ENCODE assay signal across 12 cellular contexts in genomic region chr16:19132898-19133297, GRCh38. TPM values are rescaled to one million over a fixed set of nuclear protein-coding genes. Genes with fewer than 3 reads are reported as not detected.
DNase-seq lines count a peak whose midpoint lies in the region; ATAC-seq and TF ChIP-seq lines count a peak whose summit lies in the region.
"Had no signal": no experiment of that assay in that cellular context is flagged by ENCODE, and none has a peak within 500 bp of the region (broad histone marks: within the 10 kb centered on the region; RNA-seq: fewer than 3 reads in every experiment).

No MANE protein-coding gene starts in this region.

- TF ChIP-seq POLR2A in body of pancreas (IDR thresholded peaks at IDR 0.05), result no peak

- H3K9me3 Mint-ChIP-seq in osteocyte (ENCODE audit: unreplicated experiment), result no peaks in the 10 kb centered on the region
- H3K9me3 Mint-ChIP-seq: stimulated activated naive CD8-positive, alpha-beta T cell treated with anti-CD3 and anti-CD28 coated beads, Interleukin-15, Interleukin-2, amounts not matched to agents 100 ng/mL and 50 ng/mL, for 24 hours had no signal

- H3K27me3 Mint-ChIP-seq in osteocyte (ENCODE audit: unreplicated experiment), result no peaks in the 10 kb centered on the region

- CTCF ChIA-PET in HEK293 (lab: Yijun Ruan, JAX), result no interaction called here

- peaks cover 53% of the 10 kb centered on the region for H3K4me1 Mint-ChIP-seq in osteocyte (ENCODE audit: unreplicated experiment)

- H3K27me3 ChIP-seq in SJSA1 (replicated peaks) (no peaks in the 10 kb centered on the region), body of pancreas (no peaks in the 10 kb centered on the region)
- H3K27me3 ChIP-seq: BE2C had no signal

- H3K4me3 ChIP-seq in HEK293 (ENCODE audit: low read depth, low read length), result no peak overlapping the region
- no peak overlapping the region for H3K4me3 ChIP-seq in SJSA1
- no peak overlapping the region for H3K4me3 ChIP-seq in body of pancreas

- H3K9me3 ChIP-seq in HEK293 (ENCODE audit: control insufficient read depth, insufficient read depth, low read depth, low read length) (no peaks in the 10 kb centered on the region), SJSA1 (replicated peaks) (no peaks in the 10 kb centered on the region), body of pancreas (no peaks in the 10 kb centered on the region)
- H3K9me3 ChIP-seq: BE2C had no signal

- ATAC-seq in body of pancreas (no peak), HG02938 (IDR thresholded peaks at IDR 0.05; ENCODE audit: unreplicated experiment) (no peak)
- ATAC-seq: SK-N-SH treated with all-trans-retinoic acid at 6 μM for 48 hours had no signal

- H3K4me3 Mint-ChIP-seq in osteocyte (ENCODE audit: unreplicated experiment), result no peak overlapping the region
- H3K4me3 Mint-ChIP-seq: stimulated activated naive CD8-positive, alpha-beta T cell treated with anti-CD3 and anti-CD28 coated beads, Interleukin-15, Interleukin-2, amounts not matched to agents 100 ng/mL and 50 ng/mL, for 24 hours had no signal

- H3K36me3 Mint-ChIP-seq in osteocyte (ENCODE audit: unreplicated experiment), result no peaks in the 10 kb centered on the region

- H3K36me3 ChIP-seq in HEK293 (ENCODE audit: control insufficient read depth in 2 of 2, insufficient read depth in 1 of 2, low read length in 2 of 2) (no peaks in the 10 kb centered on the region), SJSA1 (no peaks in the 10 kb centered on the region), body of pancreas (replicated peaks in 1 of 2; ENCODE audit: insufficient read depth in 1 of 2, low read depth in 2 of 2) (no peaks in the 10 kb centered on the region)
- H3K36me3 ChIP-seq: BE2C had no signal

- 76 to 83% methylated on average over 8 to 11 of the region's 11 CpGs for WGBS in body of pancreas, 2 donors

- 0 out of 2 replicates have a peak overlapping the region, but pooled peaks have one; percentile 51 for H3K27ac ChIP-seq in C4-2B
- H3K27ac ChIP-seq in HEK293 (ENCODE audit: extremely low read depth, low read depth, low read length), result no peak overlapping the region
- peak overlapping the region; percentile 86; the same call in 1 of the 2 replicates for H3K27ac ChIP-seq in SJSA1
- H3K27ac ChIP-seq in body of pancreas, result no peak overlapping the region

- DNase-seq in SJSA1 (ENCODE audit: low read depth in 1 of 2, low spot score in 2 of 2), result no peak
- no peak for DNase-seq in osteocyte (ENCODE audit: extremely low spot score, unreplicated experiment)
- no peak for DNase-seq in NCI-H2029 (lab: John Stamatoyannopoulos, UW)
- no peak for DNase-seq in body of pancreas
- DNase-seq in NCI-H187 (lab: John Stamatoyannopoulos, UW), result no peak
- DNase-seq: activated naive CD4-positive, alpha-beta T cell; BE2C had no signal

- POLR2A ChIA-PET in HEK293 (lab: Yijun Ruan, JAX), result interaction anchor here (3.7 kb wide), 1 partner anchor 19 kb away, joined by 16 read pairs; the partner anchor contains the start of gene ITPRIPL2

- no peak for TF ChIP-seq CTCF in C4-2B (conservative IDR thresholded peaks at IDR 0.05)
- no peak for TF ChIP-seq CTCF in HEK293 (tag by site-specific recombination; IDR thresholded peaks at IDR 0.05)
- TF ChIP-seq CTCF in osteocyte (IDR thresholded peaks at IDR 0.05), result no peak
- no peak for TF ChIP-seq CTCF in body of pancreas (IDR thresholded peaks at IDR 0.05)

- H3K4me1 ChIP-seq in HEK293 (ENCODE audit: control insufficient read depth, insufficient read depth, low read length) (peaks cover 29% of the 10 kb centered on the region), SJSA1 (replicated peaks) (peaks cover 77% of the 10 kb centered on the region), body of pancreas (no peaks in the 10 kb centered on the region)
- H3K4me1 ChIP-seq: BE2C had no signal

- intact Hi-C loops in body of pancreas (cut with DNase I), result no loop called here

- H3K27ac Mint-ChIP-seq in osteocyte (ENCODE audit: unreplicated experiment), result peak overlapping the region; percentile 38
- H3K27ac Mint-ChIP-seq: stimulated activated naive CD8-positive, alpha-beta T cell treated with anti-CD3 and anti-CD28 coated beads, Interleukin-15, Interleukin-2, amounts not matched to agents 100 ng/mL and 50 ng/mL, for 24 hours had no signal

TF ChIP-seq in HEK293, 187 proteins besides CTCF, POLR2A, EP300 and RAD21:
- TF ChIP-seq SP7 (tag by site-specific recombination; IDR thresholded peaks at IDR 0.05), result peak; percentile 52
- peak; percentile 31; the same call in 1 of the 2 replicates for TF ChIP-seq ZNF629 (tag by site-specific recombination; IDR thresholded peaks at IDR 0.05)
- TF ChIP-seq ZNF157 (tag by site-specific recombination; IDR thresholded peaks at IDR 0.05), result no peak
- no peak for TF ChIP-seq ZNF311 (tag by site-specific recombination; IDR thresholded peaks at IDR 0.05; ENCODE audit: borderline replicate concordance)
- no peak for TF ChIP-seq ZNF335 (tag by site-specific recombination; conservative IDR thresholded peaks at IDR 0.05)
- 0 out of 2 replicates have a peak, but pooled peaks have one; percentile 27 for TF ChIP-seq OSR2 (tag by site-specific recombination; IDR thresholded peaks at IDR 0.05)
- no peak for TF ChIP-seq BCL6B (tag by site-specific recombination; IDR thresholded peaks at IDR 0.05)

RNA-seq across cellular contexts. Expression of gene ITPRIPL2, which starts 19.1 kb away (rescaled TPM):
- 30.5 and 34.0 TPM in 2 replicates for total RNA-seq in SJSA1 (2014; rRNA removed; shearing (Covaris generic))
- total RNA-seq in osteocyte (56.1 and 57.9 TPM in 2 replicates), body of pancreas (10 to 100 TPM; 22.7 to 35.5 TPM)

RNA-seq across cellular contexts. Expression of gene SYT17, which starts 35.1 kb away (rescaled TPM):
- total RNA-seq in SJSA1 (2014; rRNA removed; shearing (Covaris generic)), result 0.29 and 0.88 TPM in 2 replicates
- total RNA-seq in osteocyte (not detected in 2 replicates), body of pancreas (1 to 10 TPM; 3.9 to 9.2 TPM)

Comparison
In these comparisons a context has a peak if more than half of its experiments do, and no peak if none do; other contexts are left out.
1. H3K27ac ChIP-seq: peak in C4-2B (single experiment) and SJSA1 (single experiment); none in HEK293 (single experiment) and body of pancreas (0 of 4).